5 cellular contexts compared by ENCODE assay signal in genomic region chr7:76176951-76177350, GRCh38. TPM values are rescaled to one million over a fixed set of nuclear protein-coding genes. Genes with fewer than 3 reads are reported as not detected.
"Had no signal": no experiment of that assay in that cellular context is flagged by ENCODE, and none has a peak within 500 bp of the region (broad histone marks: within the 10 kb centered on the region; RNA-seq: fewer than 3 reads in every experiment).

No MANE protein-coding gene starts in this region.

RNA-seq across cellular contexts. Expression of gene SRRM3, which starts 24.7 kb away (rescaled TPM):
- total RNA-seq: activated naive CD4-positive, alpha-beta T cell treated with anti-CD3 and anti-CD28 coated beads for 36 hours; activated naive CD4-positive, alpha-beta T cell treated with anti-CD3 and anti-CD28 coated beads, Interleukin-2, amount 50 U/mL, for 72 hours; activated naive CD8-positive, alpha-beta T cell treated with anti-CD3 and anti-CD28 coated beads for 36 hours; activated naive CD8-positive, alpha-beta T cell treated with anti-CD3 and anti-CD28 coated beads, Interleukin-2, amount 10 ng/mL, durations not matched to agents 7 days and 5 days; activated T-helper 1 cell treated with anti-CD3 and anti-CD28 coated beads, Interleukin-12 subunit alpha, Interleukin-12 subunit beta, Interleukin-2, Interleukin-4 antibody, amounts not matched to agents 30 ng/mL and 10 ng/mL and 1 ng/mL, durations not matched to agents 14 hours and 24 hours and 36 hours had no signal
